ENCODE assay signal across 8 cellular contexts in genomic region chr19:10871711-10872550, GRCh38. TPM values are rescaled to one million over a fixed set of nuclear protein-coding genes. Genes with fewer than 3 reads are reported as not detected.
A peak's percentile ranks its signal among the peaks of the same experiment; 100 is the strongest.
DNase-seq lines count a peak whose midpoint lies in the region; ATAC-seq, FAIRE-seq and TF ChIP-seq lines count a peak whose summit lies in the region.

No MANE protein-coding gene starts in this region.

- H3K9ac ChIP-seq in ES-I3 (ENCODE audit: low read depth, low read length) = peak overlapping the region; percentile 76

- H3K36me3 Mint-ChIP-seq in HFFc6 (ENCODE audit: low read depth) = no peaks in the 10 kb centered on the region; the same call in 1 of the 2 replicates

- DNase-seq in HFFc6 (no peak), RWPE2 (ENCODE audit: low spot score) (no peak), urothelium cell line (ENCODE audit: low spot score) (no peak), NCI-H1694 treated with DMSO at 0.1 percent for 48 hours (lab: John Stamatoyannopoulos, UW) (no peak)

- no peaks in the 10 kb centered on the region for H3K9me3 ChIP-seq in ES-I3 (ENCODE audit: control insufficient read depth, insufficient read depth, low read length)
- no peaks in the 10 kb centered on the region for H3K9me3 ChIP-seq in RWPE2 (ENCODE audit: severe bottlenecking)

- H3K36me3 ChIP-seq in ES-I3 (ENCODE audit: insufficient read depth, low read length) (no peaks in the 10 kb centered on the region), RWPE2 (ENCODE audit: low read depth) (peaks cover 4% of the 10 kb centered on the region; the same call in 1 of the 2 replicates)

- peak overlapping the region; percentile 95 for H3K4me3 Mint-ChIP-seq in HFFc6

- H3K9me3 Mint-ChIP-seq in HFFc6 = no peaks in the 10 kb centered on the region

- H3K27me3 ChIP-seq in RWPE2 (ENCODE audit: insufficient read depth, poor library complexity, severe bottlenecking) = no peaks in the 10 kb centered on the region

- TF ChIP-seq CTCF in HFFc6 (IDR thresholded peaks at IDR 0.05) (peak; percentile 59), RWPE2 (IDR thresholded peaks at IDR 0.05; ENCODE audit: poor library complexity, severe bottlenecking) (no peak)

- peak overlapping the region; percentile 74 for H3K27ac ChIP-seq in RWPE2 (ENCODE audit: poor library complexity, severe bottlenecking)
- peak overlapping the region; percentile 19 for H3K27ac ChIP-seq in angular gyrus (ENCODE audit: low read depth, low read length)
- H3K27ac ChIP-seq in skin epidermis = peak overlapping the region; percentile 66 to 96 (median 92)

- FAIRE-seq in urothelium cell line (lab: Jason Lieb, UNC) = no peak

- H3K4me1 ChIP-seq in ES-I3 (ENCODE audit: insufficient read depth, low read length) = 0 out of 2 replicates have a peak, but pooled peaks cover 4% of the 10 kb centered on the region
- H3K4me1 ChIP-seq in RWPE2 (ENCODE audit: insufficient read depth, poor library complexity, severe bottlenecking) = peaks cover 6% of the 10 kb centered on the region

- H3K27ac Mint-ChIP-seq in HFFc6 = peak overlapping the region; percentile 83

- ATAC-seq in RWPE2 (ENCODE audit: low read depth) = no peak

- H3K4me3 ChIP-seq in RWPE2 (ENCODE audit: severe bottlenecking) = peak overlapping the region; percentile 100
- H3K4me3 ChIP-seq in iPS-11a (ENCODE audit: low read depth, low read length) = peak overlapping the region; percentile 67
- peak overlapping the region; percentile 69 to 97 (median 85) for H3K4me3 ChIP-seq in skin epidermis

- H3K4me1 Mint-ChIP-seq in HFFc6 (ENCODE audit: low read depth) = peaks cover 20% of the 10 kb centered on the region

- no peaks in the 10 kb centered on the region; the same call in 1 of the 2 replicates for H3K27me3 Mint-ChIP-seq in HFFc6 (ENCODE audit: insufficient read depth)

RNA-seq across cellular contexts. Expression of gene CARM1, which starts 0.6 kb away (rescaled TPM):
- total RNA-seq in HFFc6 (2021; fragmentation: NEBNext Ultra II Directional; extraction: Animal tissue kit (Norgen Biotek cat#: 25700)) = 10 to 100 TPM; 67.2 to 82.1 (median 76.8) TPM

RNA-seq across cellular contexts. Expression of gene C19orf38, which starts 23.7 kb away (rescaled TPM):
- under 1 TPM in 2 of 6 experiments, not detected in 4; 0.40 to 0.71 TPM for total RNA-seq in HFFc6 (2021; fragmentation: NEBNext Ultra II Directional; extraction: Animal tissue kit (Norgen Biotek cat#: 25700))

RNA-seq across cellular contexts. Expression of gene TMED1, which starts 35.9 kb away (rescaled TPM):
- 10 to 100 TPM; 42.8 to 65.0 (median 48.1) TPM for total RNA-seq in HFFc6 (2021; fragmentation: NEBNext Ultra II Directional; extraction: Animal tissue kit (Norgen Biotek cat#: 25700))

RNA-seq across cellular contexts. Expression of gene YIPF2, which starts 56.5 kb away (rescaled TPM):
- total RNA-seq in HFFc6 (2021; fragmentation: NEBNext Ultra II Directional; extraction: Animal tissue kit (Norgen Biotek cat#: 25700)) = 100 to 1,000 TPM in 1 of 6 experiments, 10 to 100 TPM in 5; 78.7 to 105 (median 83.3) TPM

RNA-seq across cellular contexts. Expression of gene TIMM29, which starts 56.7 kb away (rescaled TPM):
- 10 to 100 TPM; 18.0 to 25.0 (median 20.6) TPM for total RNA-seq in HFFc6 (2021; fragmentation: NEBNext Ultra II Directional; extraction: Animal tissue kit (Norgen Biotek cat#: 25700))

Comparison
In these comparisons a context has a peak if more than half of its experiments do, and no peak if none do; other contexts are left out.
1. H3K27ac ChIP-seq: peak in every context shown above with its lines; median percentile 92 in skin epidermis; 74 in RWPE2; 19 in angular gyrus.